23 cellular contexts compared by ENCODE assay signal in the genomic region with DNA sequence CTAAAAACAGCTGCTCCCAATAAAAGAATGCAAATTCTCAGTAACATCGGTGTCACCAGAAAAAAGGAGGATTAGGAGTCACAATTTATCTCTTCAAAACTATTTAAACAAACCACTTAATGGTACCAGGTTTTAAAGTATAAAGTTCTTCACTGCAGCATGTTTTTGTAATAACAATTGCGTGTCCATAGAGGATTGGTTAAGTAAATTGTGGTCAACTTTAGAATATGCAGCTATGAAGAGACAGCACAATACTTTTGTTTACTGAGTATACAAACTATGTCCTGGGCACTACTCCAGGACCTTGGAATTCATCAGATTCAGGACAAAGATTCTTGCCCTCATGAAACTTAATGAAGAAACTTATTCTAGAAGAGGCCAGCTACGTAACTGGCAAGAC.
DNase-seq lines count a peak whose midpoint lies in the region; ATAC-seq and FAIRE-seq lines count a peak whose summit lies in the region.
"Had no signal": no experiment of that assay in that cellular context is flagged by ENCODE, and none has a peak within 500 bp of the region (broad histone marks: within the 10 kb centered on the region; RNA-seq: fewer than 3 reads in every experiment).

No MANE protein-coding gene starts in this region.

- DNase-seq in AG20443 (ENCODE audit: low spot score), result peak; percentile 26
- peak; percentile 66 for DNase-seq in LHCN-M2 (ENCODE audit: low read depth)
- peak; percentile 74 for DNase-seq in dedifferentiated amniotic fluid mesenchymal stem cell (ENCODE audit: extremely low spot score)
- DNase-seq in mucosa of gallbladder (ENCODE audit: low spot score), result peak; percentile 29
- DNase-seq in Ammon's horn (ENCODE audit: low spot score), result no peak
- DNase-seq in stimulated activated CD4-positive, alpha-beta T cell treated with anti-CD3 and anti-CD28 coated beads, Interleukin-2, amount 100 ng/mL, for 24 hours, result no peak
- no peak for DNase-seq in RCC 7860 (ENCODE audit: low spot score)
- DNase-seq: activated CD4-positive, alpha-beta T cell treated with anti-CD3 and anti-CD28 coated beads, Interleukin-2, amount 50 U/mL, for 1 hour; activated CD8-positive, alpha-beta memory T cell treated with anti-CD3 and anti-CD28 coated beads, Interleukin-2, amount 50 U/mL, for 48 hours; activated naive CD4-positive, alpha-beta T cell treated with Interleukin-2 at 50 U/mL for 16 hours; aorta; Calu3; GDM1; immature natural killer cell; lower lobe of right lung; MG63; naive B cell; NCI-H1694; Peyer's patch; stimulated activated CD4-positive, alpha-beta T cell treated with anti-CD3 and anti-CD28 coated beads, Interleukin-2, amount 100 ng/mL, for 48 hours had no signal

- no peak for FAIRE-seq in RCC 7860 (lab: Jason Lieb, UNC)
- FAIRE-seq: GM12892, TTC549 had no signal

- ATAC-seq in HG03095 (IDR thresholded peaks at IDR 0.05; ENCODE audit: unreplicated experiment), result no peak
- ATAC-seq: lower lobe of right lung had no signal

Comparison
In these comparisons a context has a peak if more than half of its experiments do, and no peak if none do; other contexts are left out.
1. DNase-seq: peak in AG20443 (single experiment), LHCN-M2 (single experiment), dedifferentiated amniotic fluid mesenchymal stem cell (single experiment) and mucosa of gallbladder (single experiment); none in Ammon's horn (single experiment), stimulated activated CD4-positive, alpha-beta T cell treated with anti-CD3 and anti-CD28 coated beads, Interleukin-2, amount 100 ng/mL, for 24 hours (0 of 2) and RCC 7860 (single experiment).